1 cellular context compared by ENCODE assay signal in the genomic region with DNA sequence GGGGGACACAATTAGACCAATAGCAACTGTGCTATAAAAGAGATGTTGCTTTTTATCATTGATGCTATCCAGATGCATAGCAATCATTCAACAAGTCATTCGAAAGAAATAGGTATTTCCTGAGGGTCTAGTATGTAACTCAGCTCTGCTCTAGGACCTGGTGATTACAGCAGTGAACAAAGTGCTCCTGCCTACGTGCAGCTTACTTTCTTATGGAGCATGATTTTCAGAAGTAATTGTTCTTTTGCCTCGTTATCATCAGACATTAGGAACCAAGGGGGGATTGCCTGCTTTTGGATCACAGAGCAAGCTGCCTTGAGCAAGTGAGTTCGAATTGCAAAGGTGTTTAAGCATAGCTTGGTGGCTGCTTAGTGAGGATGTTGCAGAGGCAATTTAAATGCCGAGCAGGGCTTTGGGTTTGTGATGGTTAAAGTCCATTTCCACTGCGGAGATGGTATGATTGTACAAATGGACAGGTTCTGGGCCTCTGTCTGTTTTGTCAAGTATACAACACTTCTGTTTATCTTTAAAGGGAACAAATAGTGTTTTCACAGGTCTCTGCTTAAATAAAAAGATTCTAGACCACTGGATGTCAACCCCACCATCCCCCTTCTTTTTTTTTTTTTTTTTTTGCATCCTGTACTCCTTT.
TF ChIP-seq lines count a peak whose summit lies in the region.

No MANE protein-coding gene starts in this region.

TF ChIP-seq in HepG2, 621 proteins besides CTCF, POLR2A, EP300 and RAD21 (continued from another document and continues in another):
- TF ChIP-seq, protein P1, sequence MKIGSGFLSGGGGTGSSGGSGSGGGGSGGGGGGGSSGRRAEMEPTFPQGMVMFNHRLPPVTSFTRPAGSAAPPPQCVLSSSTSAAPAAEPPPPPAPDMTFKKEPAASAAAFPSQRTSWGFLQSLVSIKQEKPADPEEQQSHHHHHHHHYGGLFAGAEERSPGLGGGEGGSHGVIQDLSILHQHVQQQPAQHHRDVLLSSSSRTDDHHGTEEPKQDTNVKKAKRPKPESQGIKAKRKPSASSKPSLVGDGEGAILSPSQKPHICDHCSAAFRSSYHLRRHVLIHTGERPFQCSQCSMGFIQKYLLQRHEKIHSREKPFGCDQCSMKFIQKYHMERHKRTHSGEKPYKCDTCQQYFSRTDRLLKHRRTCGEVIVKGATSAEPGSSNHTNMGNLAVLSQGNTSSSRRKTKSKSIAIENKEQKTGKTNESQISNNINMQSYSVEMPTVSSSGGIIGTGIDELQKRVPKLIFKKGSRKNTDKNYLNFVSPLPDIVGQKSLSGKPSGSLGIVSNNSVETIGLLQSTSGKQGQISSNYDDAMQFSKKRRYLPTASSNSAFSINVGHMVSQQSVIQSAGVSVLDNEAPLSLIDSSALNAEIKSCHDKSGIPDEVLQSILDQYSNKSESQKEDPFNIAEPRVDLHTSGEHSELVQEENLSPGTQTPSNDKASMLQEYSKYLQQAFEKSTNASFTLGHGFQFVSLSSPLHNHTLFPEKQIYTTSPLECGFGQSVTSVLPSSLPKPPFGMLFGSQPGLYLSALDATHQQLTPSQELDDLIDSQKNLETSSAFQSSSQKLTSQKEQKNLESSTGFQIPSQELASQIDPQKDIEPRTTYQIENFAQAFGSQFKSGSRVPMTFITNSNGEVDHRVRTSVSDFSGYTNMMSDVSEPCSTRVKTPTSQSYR (CRISPR knock-in tag; IDR thresholded peaks at IDR 0.05; ENCODE audit: borderline replicate concordance) = no peak
- TF ChIP-seq TCF7L2 (IDR thresholded peaks at IDR 0.05; ENCODE audit: low read depth, low read length) (no peak), ZNF468 (CRISPR knock-in tag; IDR thresholded peaks at IDR 0.05) (no peak), ZNF550 (CRISPR knock-in tag; IDR thresholded peaks at IDR 0.05; ENCODE audit: borderline replicate concordance) (no peak), SYNCRIP (IDR thresholded peaks at IDR 0.05; ENCODE audit: insufficient read depth, low read depth, low read length) (no peak), ZNF652 (CRISPR knock-in tag; IDR thresholded peaks at IDR 0.05; ENCODE audit: borderline replicate concordance, low read depth) (peak; percentile 91), TOPORS (CRISPR knock-in tag; IDR thresholded peaks at IDR 0.05) (no peak), ZNF232 (CRISPR knock-in tag; IDR thresholded peaks at IDR 0.05; ENCODE audit: borderline replicate concordance) (no peak), ZFX (CRISPR knock-in tag; IDR thresholded peaks at IDR 0.05; ENCODE audit: low read depth) (0 out of 2 replicates have a peak, but pooled peaks have one; percentile 22), SOX5 (CRISPR knock-in tag; IDR thresholded peaks at IDR 0.05; ENCODE audit: borderline replicate concordance) (peak; percentile 57; the same call in 1 of the 2 replicates), ZMYM2 (CRISPR knock-in tag; IDR thresholded peaks at IDR 0.05) (no peak), TARDBP (CRISPR knock-in tag; IDR thresholded peaks at IDR 0.05) (no peak), ZNF274 (CRISPR knock-in tag; IDR thresholded peaks at IDR 0.05) (no peak), ZNF20 (CRISPR knock-in tag; IDR thresholded peaks at IDR 0.05) (no peak), CCAR2 (optimal IDR thresholded peaks at IDR 0.05; ENCODE audit: low read depth, low read length) (no peak), ATF4 (CRISPR knock-in tag; IDR thresholded peaks at IDR 0.05) (no peak), ZFP36L1 (CRISPR knock-in tag; IDR thresholded peaks at IDR 0.05) (no peak), RAD51 (IDR thresholded peaks at IDR 0.05; ENCODE audit: borderline replicate concordance) (no peak), ZNF234 (CRISPR knock-in tag; conservative IDR thresholded peaks at IDR 0.05) (no peak), NRL (CRISPR knock-in tag; IDR thresholded peaks at IDR 0.05; ENCODE audit: borderline replicate concordance) (no peak), ZMYM4 (CRISPR knock-in tag; IDR thresholded peaks at IDR 0.05) (peak; percentile 63; the same call in 1 of the 2 replicates), DDIT3 (CRISPR knock-in tag; IDR thresholded peaks at IDR 0.05) (no peak), ZNF589 (CRISPR knock-in tag; conservative IDR thresholded peaks at IDR 0.05) (no peak), MEF2D (CRISPR knock-in tag; IDR thresholded peaks at IDR 0.05) (no peak), ZSCAN31 (CRISPR knock-in tag; IDR thresholded peaks at IDR 0.05; ENCODE audit: low read depth) (no peak), HOXA7 (CRISPR knock-in tag; IDR thresholded peaks at IDR 0.05) (no peak), RERE (CRISPR knock-in tag; IDR thresholded peaks at IDR 0.05; ENCODE audit: low read depth) (0 out of 2 replicates have a peak, but pooled peaks have one; percentile 17), FLYWCH1 (CRISPR knock-in tag; IDR thresholded peaks at IDR 0.05) (no peak), SRSF1 (optimal IDR thresholded peaks at IDR 0.05; ENCODE audit: low read depth, low read length) (no peak), MIXL1 (CRISPR knock-in tag; IDR thresholded peaks at IDR 0.05) (peak; percentile 62; the same call in 1 of the 2 replicates), EHMT2 (IDR thresholded peaks at IDR 0.05; ENCODE audit: borderline replicate concordance, low read depth, low read length) (no peak), ASH2L (IDR thresholded peaks at IDR 0.05; ENCODE audit: insufficient read length, low read depth, low read length) (no peak), MED1 (CRISPR knock-in tag; IDR thresholded peaks at IDR 0.05) (peak; percentile 31; the same call in 1 of the 2 replicates), ZNF317 (CRISPR knock-in tag; IDR thresholded peaks at IDR 0.05) (peak; percentile 98), AGO1 (IDR thresholded peaks at IDR 0.05; ENCODE audit: low read depth, low read length, poor library complexity, severe bottlenecking) (no peak), SCMH1 (CRISPR knock-in tag; IDR thresholded peaks at IDR 0.05; ENCODE audit: borderline replicate concordance) (no peak), ZBTB7A (CRISPR knock-in tag; IDR thresholded peaks at IDR 0.05) (no peak), ZFAT (CRISPR knock-in tag; conservative IDR thresholded peaks at IDR 0.05) (no peak), ZNF576 (CRISPR knock-in tag; IDR thresholded peaks at IDR 0.05) (no peak), RFXAP (CRISPR knock-in tag; IDR thresholded peaks at IDR 0.05; ENCODE audit: borderline replicate concordance) (0 out of 2 replicates have a peak, but pooled peaks have one; percentile 20), HNF4A (CRISPR knock-in tag; IDR thresholded peaks at IDR 0.05) (peak; percentile 85)
- TF ChIP-seq, protein P2, sequence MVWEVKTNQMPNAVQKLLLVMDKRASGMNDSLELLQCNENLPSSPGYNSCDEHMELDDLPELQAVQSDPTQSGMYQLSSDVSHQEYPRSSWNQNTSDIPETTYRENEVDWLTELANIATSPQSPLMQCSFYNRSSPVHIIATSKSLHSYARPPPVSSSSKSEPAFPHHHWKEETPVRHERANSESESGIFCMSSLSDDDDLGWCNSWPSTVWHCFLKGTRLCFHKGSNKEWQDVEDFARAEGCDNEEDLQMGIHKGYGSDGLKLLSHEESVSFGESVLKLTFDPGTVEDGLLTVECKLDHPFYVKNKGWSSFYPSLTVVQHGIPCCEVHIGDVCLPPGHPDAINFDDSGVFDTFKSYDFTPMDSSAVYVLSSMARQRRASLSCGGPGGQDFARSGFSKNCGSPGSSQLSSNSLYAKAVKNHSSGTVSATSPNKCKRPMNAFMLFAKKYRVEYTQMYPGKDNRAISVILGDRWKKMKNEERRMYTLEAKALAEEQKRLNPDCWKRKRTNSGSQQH (CRISPR knock-in tag; IDR thresholded peaks at IDR 0.05; ENCODE audit: low read depth) = 0 out of 2 replicates have a peak, but pooled peaks have one; percentile 38
- TF ChIP-seq, protein P3, sequence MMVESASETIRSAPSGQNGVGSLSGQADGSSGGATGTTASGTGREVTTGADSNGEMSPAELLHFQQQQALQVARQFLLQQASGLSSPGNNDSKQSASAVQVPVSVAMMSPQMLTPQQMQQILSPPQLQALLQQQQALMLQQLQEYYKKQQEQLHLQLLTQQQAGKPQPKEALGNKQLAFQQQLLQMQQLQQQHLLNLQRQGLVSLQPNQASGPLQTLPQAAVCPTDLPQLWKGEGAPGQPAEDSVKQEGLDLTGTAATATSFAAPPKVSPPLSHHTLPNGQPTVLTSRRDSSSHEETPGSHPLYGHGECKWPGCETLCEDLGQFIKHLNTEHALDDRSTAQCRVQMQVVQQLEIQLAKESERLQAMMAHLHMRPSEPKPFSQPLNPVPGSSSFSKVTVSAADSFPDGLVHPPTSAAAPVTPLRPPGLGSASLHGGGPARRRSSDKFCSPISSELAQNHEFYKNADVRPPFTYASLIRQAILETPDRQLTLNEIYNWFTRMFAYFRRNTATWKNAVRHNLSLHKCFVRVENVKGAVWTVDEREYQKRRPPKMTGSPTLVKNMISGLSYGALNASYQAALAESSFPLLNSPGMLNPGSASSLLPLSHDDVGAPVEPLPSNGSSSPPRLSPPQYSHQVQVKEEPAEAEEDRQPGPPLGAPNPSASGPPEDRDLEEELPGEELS (CRISPR knock-in tag; IDR thresholded peaks at IDR 0.05) = peak; percentile 86
- TF ChIP-seq, protein P4, sequence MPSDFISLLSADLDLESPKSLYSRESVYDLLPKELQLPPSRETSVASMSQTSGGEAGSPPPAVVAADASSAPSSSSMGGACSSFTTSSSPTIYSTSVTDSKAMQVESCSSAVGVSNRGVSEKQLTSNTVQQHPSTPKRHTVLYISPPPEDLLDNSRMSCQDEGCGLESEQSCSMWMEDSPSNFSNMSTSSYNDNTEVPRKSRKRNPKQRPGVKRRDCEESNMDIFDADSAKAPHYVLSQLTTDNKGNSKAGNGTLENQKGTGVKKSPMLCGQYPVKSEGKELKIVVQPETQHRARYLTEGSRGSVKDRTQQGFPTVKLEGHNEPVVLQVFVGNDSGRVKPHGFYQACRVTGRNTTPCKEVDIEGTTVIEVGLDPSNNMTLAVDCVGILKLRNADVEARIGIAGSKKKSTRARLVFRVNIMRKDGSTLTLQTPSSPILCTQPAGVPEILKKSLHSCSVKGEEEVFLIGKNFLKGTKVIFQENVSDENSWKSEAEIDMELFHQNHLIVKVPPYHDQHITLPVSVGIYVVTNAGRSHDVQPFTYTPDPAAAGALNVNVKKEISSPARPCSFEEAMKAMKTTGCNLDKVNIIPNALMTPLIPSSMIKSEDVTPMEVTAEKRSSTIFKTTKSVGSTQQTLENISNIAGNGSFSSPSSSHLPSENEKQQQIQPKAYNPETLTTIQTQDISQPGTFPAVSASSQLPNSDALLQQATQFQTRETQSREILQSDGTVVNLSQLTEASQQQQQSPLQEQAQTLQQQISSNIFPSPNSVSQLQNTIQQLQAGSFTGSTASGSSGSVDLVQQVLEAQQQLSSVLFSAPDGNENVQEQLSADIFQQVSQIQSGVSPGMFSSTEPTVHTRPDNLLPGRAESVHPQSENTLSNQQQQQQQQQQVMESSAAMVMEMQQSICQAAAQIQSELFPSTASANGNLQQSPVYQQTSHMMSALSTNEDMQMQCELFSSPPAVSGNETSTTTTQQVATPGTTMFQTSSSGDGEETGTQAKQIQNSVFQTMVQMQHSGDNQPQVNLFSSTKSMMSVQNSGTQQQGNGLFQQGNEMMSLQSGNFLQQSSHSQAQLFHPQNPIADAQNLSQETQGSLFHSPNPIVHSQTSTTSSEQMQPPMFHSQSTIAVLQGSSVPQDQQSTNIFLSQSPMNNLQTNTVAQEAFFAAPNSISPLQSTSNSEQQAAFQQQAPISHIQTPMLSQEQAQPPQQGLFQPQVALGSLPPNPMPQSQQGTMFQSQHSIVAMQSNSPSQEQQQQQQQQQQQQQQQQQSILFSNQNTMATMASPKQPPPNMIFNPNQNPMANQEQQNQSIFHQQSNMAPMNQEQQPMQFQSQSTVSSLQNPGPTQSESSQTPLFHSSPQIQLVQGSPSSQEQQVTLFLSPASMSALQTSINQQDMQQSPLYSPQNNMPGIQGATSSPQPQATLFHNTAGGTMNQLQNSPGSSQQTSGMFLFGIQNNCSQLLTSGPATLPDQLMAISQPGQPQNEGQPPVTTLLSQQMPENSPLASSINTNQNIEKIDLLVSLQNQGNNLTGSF (CRISPR knock-in tag; IDR thresholded peaks at IDR 0.05) = no peak
